17 cellular contexts compared by ENCODE assay signal in the genomic region with DNA sequence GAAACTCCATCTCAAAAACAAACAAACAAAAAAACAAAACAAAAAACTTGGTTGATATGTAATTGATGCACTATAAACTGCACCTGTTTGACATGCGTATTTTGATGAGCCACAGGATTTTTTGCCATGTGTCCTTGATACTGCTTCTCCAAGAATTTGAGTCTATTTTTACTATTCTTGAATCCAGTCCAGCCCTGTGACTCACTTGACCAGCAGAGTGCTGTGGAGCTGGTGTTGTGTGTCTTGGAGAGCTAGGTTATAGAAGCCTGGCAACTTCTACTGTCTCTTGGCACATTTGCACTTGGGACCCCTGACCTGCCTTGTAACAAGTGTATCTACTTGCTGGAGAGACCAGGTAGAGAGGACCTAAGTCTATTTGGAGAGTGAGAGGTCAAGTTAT. TPM values are rescaled to one million over a fixed set of nuclear protein-coding genes. Genes with fewer than 3 reads are reported as not detected.
A peak's percentile ranks its signal among the peaks of the same experiment; 100 is the strongest.
DNase-seq lines count a peak whose midpoint lies in the region; ATAC-seq and TF ChIP-seq lines count a peak whose summit lies in the region.
"Had no signal": no experiment of that assay in that cellular context is flagged by ENCODE, and none has a peak within 500 bp of the region (broad histone marks: within the 10 kb centered on the region; RNA-seq: fewer than 3 reads in every experiment).

No MANE protein-coding gene starts in this region.

- peaks cover 2% of the 10 kb centered on the region for H3K27me3 ChIP-seq in mammary epithelial cell (ENCODE audit: insufficient read depth, low read length)
- no peaks in the 10 kb centered on the region for H3K27me3 ChIP-seq in aorta (ENCODE audit: control insufficient read depth in 1 of 2, insufficient read depth in 2 of 2, low read length in 1 of 2)

- peaks cover 28% of the 10 kb centered on the region for H3K4me1 Mint-ChIP-seq in stimulated activated effector memory CD8-positive, alpha-beta T cell treated with anti-CD3 and anti-CD28 coated beads, Interleukin-12 subunit alpha, Interleukin-12 subunit beta, amount 100 ng/mL, for 72 hours

- no peaks in the 10 kb centered on the region for H4K20me1 ChIP-seq in mammary epithelial cell (ENCODE audit: insufficient read depth, low read length)

- CTCF ChIA-PET in mammary epithelial cell (lab: Charles Lee; ENCODE audit: low non-redundant PET): interaction anchor here (0.5 to 0.6 kb wide), 2 partner anchors 383 to 384 kb away, joined by 4 to 15 read pairs; no protein-coding TSS in a partner anchor

- H3K9me3 ChIP-seq in mammary epithelial cell (replicated peaks; ENCODE audit: insufficient read depth, low read length): no peaks in the 10 kb centered on the region
- no peaks in the 10 kb centered on the region for H3K9me3 ChIP-seq in aorta (ENCODE audit: control insufficient read depth, low read length)

- dilution Hi-C loops in mammary epithelial cell (cut with HindIII; ENCODE audit: low sequenced_read_pairs): no loop called here

- no peak overlapping the region for H3K27ac Mint-ChIP-seq in stimulated activated effector memory CD8-positive, alpha-beta T cell treated with anti-CD3 and anti-CD28 coated beads, Interleukin-12 subunit alpha, Interleukin-12 subunit beta, amount 100 ng/mL, for 72 hours

- BruUV-seq in mammary epithelial cell (replicated peaks; lab: Mats Ljungman, UMichigan): no TSS peak

- no peak for TF ChIP-seq CTCF in mammary epithelial cell (conservative IDR thresholded peaks at IDR 0.05 in 1 of 2, IDR thresholded peaks at IDR 0.05 in 1 of 2; ENCODE audit: extremely low read depth in 1 of 2, insufficient read depth in 1 of 2, low read depth in 1 of 2, low read length in 2 of 2)

- ATAC-seq in left ventricle myocardium superior: peak; percentile 93
- ATAC-seq in aorta (ENCODE audit: low FRiP score): no peak
- ATAC-seq in stimulated activated effector memory CD8-positive, alpha-beta T cell treated with anti-CD3 and anti-CD28 coated beads, Interleukin-12 subunit alpha, Interleukin-12 subunit beta, amount 100 ng/mL, for 72 hours: no peak

- no peaks in the 10 kb centered on the region for H3K9me3 Mint-ChIP-seq in stimulated activated effector memory CD8-positive, alpha-beta T cell treated with anti-CD3 and anti-CD28 coated beads, Interleukin-12 subunit alpha, Interleukin-12 subunit beta, amount 100 ng/mL, for 72 hours
- H3K9me3 Mint-ChIP-seq: stimulated activated naive CD8-positive, alpha-beta T cell treated with anti-CD3 and anti-CD28 coated beads, Interleukin-15, Interleukin-2, amounts not matched to agents 100 ng/mL and 50 ng/mL, for 24 hours had no signal

- H3K4me3 Mint-ChIP-seq in stimulated activated effector memory CD8-positive, alpha-beta T cell treated with anti-CD3 and anti-CD28 coated beads, Interleukin-12 subunit alpha, Interleukin-12 subunit beta, amount 100 ng/mL, for 72 hours: no peak overlapping the region
- H3K4me3 Mint-ChIP-seq: stimulated activated naive CD8-positive, alpha-beta T cell treated with anti-CD3 and anti-CD28 coated beads, Interleukin-15, Interleukin-2, amounts not matched to agents 100 ng/mL and 50 ng/mL, for 24 hours had no signal

- H3K36me3 ChIP-seq in mammary epithelial cell (ENCODE audit: insufficient read depth, low read length) (no peaks in the 10 kb centered on the region), aorta (ENCODE audit: control insufficient read depth in 1 of 2, insufficient read depth in 2 of 2, low read length in 1 of 2) (no peaks in the 10 kb centered on the region)

- H3K4me2 ChIP-seq in mammary epithelial cell (ENCODE audit: insufficient read depth, low read depth, low read length): no peak overlapping the region

- peak; percentile 9 for DNase-seq in A172 (ENCODE audit: low spot score)
- peak; percentile 35 for DNase-seq in GM03348 (ENCODE audit: low spot score)
- peak; percentile 11 for DNase-seq in mammary epithelial cell
- no peak for DNase-seq in left ventricle myocardium superior
- no peak for DNase-seq in SIG-M5 treated with dmso at 0.1 percent for 504 hours (lab: John Stamatoyannopoulos, UW; ENCODE audit: unreplicated experiment)
- DNase-seq in aorta: no peak
- DNase-seq in stimulated activated effector memory CD8-positive, alpha-beta T cell treated with anti-CD3 and anti-CD28 coated beads, Interleukin-12 subunit alpha, Interleukin-12 subunit beta, amount 100 ng/mL, for 72 hours (ENCODE audit: low spot score in 2 of 2): no peak
- no peak for DNase-seq in NCI-H2196 treated with DMSO at 0.1 percent for 48 hours (lab: John Stamatoyannopoulos, UW; ENCODE audit: unreplicated experiment)
- DNase-seq: ACHN; activated CD4-positive, alpha-beta T cell treated with anti-CD3 and anti-CD28 coated beads for 4 hours; activated effector memory CD4-positive, alpha-beta T cell treated with anti-CD3 and anti-CD28 coated beads, Interleukin-2, amount 50 U/mL, for 16 hours; COR-L47; erythroblast; midbrain; NCI-H2081 treated with DMSO at 0.1 percent for 48 hours; NCI-H526 treated with DMSO at 0.1 percent for 48 hours had no signal

- H3K79me2 ChIP-seq in mammary epithelial cell (ENCODE audit: insufficient read depth, low read length): no peaks in the 10 kb centered on the region

- no peak overlapping the region for H3K9ac ChIP-seq in mammary epithelial cell (ENCODE audit: insufficient read depth, low read length)

- no peaks in the 10 kb centered on the region for H3K36me3 Mint-ChIP-seq in stimulated activated effector memory CD8-positive, alpha-beta T cell treated with anti-CD3 and anti-CD28 coated beads, Interleukin-12 subunit alpha, Interleukin-12 subunit beta, amount 100 ng/mL, for 72 hours

- no peak overlapping the region for H2AFZ ChIP-seq in mammary epithelial cell (ENCODE audit: low read depth, low read length)

- no peak overlapping the region for H3K4me3 ChIP-seq in mammary epithelial cell (replicated peaks in 1 of 3; ENCODE audit: insufficient read depth in 1 of 3, low read depth in 2 of 3, low read length in 3 of 3)
- H3K4me3 ChIP-seq in aorta (ENCODE audit: low read length in 2 of 2): no peak overlapping the region

- no peak overlapping the region for H3K27ac ChIP-seq in mammary epithelial cell (ENCODE audit: insufficient read depth, low read depth, low read length)
- no peak overlapping the region for H3K27ac ChIP-seq in aorta (ENCODE audit: low read depth in 1 of 2, low read length in 2 of 2)

- in situ Hi-C loops in mammary epithelial cell (cut with MboI; ENCODE audit: low sequenced_read_pairs in 2 of 2): loop anchor here (10.0 to 25.0 kb wide), 4 partner anchors 87 to 504 kb away; partner anchors contain the start of genes CLEC4E (in 1 of the 2) and MFAP5 (in 1 of the 2)

- intact Hi-C loops in mammary epithelial cell (cut with micrococcal nuclease): loop anchor here (5.0 to 10.0 kb wide), 2 partner anchors 147 to 499 kb away; partner anchors contain the start of gene CLEC4E
- intact Hi-C loops in left ventricle myocardium superior (cut with micrococcal nuclease): loop anchor here (10.0 kb wide), 1 partner anchor 357 kb away; no protein-coding TSS in a partner anchor
- intact Hi-C loops in aorta (cut with DNase I): loop anchor here (5.0 to 10.0 kb wide), 3 partner anchors 89 to 497 kb away; partner anchors contain the start of genes MFAP5 (in 2 of the 2) and CLEC4E (in 1 of the 2)

- H3K4me1 ChIP-seq in mammary epithelial cell (ENCODE audit: insufficient read depth, low read length) (no peaks in the 10 kb centered on the region), aorta (ENCODE audit: control insufficient read depth in 1 of 2, insufficient read depth in 2 of 2, low read length in 2 of 2) (no peaks in the 10 kb centered on the region)

- 100% methylated on average over 1 of the region's 1 CpG for WGBS in mammary epithelial cell (ENCODE audit: low coverage, missing lambda C conversion rate)
- WGBS in aorta, 2 donors: 3 to 5% methylated on average over 1 of the region's 1 CpG

RNA-seq across cellular contexts. Expression of gene KLRG1, which starts 52.0 kb away (rescaled TPM):
- total RNA-seq in A172 (2014; rRNA removed; shearing (Covaris generic)): not detected in 2 replicates
- total RNA-seq in mammary epithelial cell (under 1 TPM in 1 of 2 donors, not detected in 1; 0.35 TPM), left ventricle myocardium superior (5.6 TPM), aorta (1 to 10 TPM; 4.1 to 4.5 TPM)
- polyA plus RNA-seq in mammary epithelial cell (0.40 TPM), aorta (1 to 10 TPM in 1 of 2 donors, under 1 TPM in 1; 0.88 to 2.9 TPM)
- not detected for polyA minus RNA-seq in mammary epithelial cell

Comparison
In these comparisons a context has a peak if more than half of its experiments do, and no peak if none do; other contexts are left out.
1. DNase-seq: peak in A172 (single experiment), GM03348 (single experiment) and mammary epithelial cell (single experiment); none in left ventricle myocardium superior (single experiment), SIG-M5 treated with dmso at 0.1 percent for 504 hours (single experiment), aorta (0 of 2), stimulated activated effector memory CD8-positive, alpha-beta T cell treated with anti-CD3 and anti-CD28 coated beads, Interleukin-12 subunit alpha, Interleukin-12 subunit beta, amount 100 ng/mL, for 72 hours (0 of 2) and NCI-H2196 treated with DMSO at 0.1 percent for 48 hours (single experiment).